ENCODE assay signal across 10 cellular contexts in genomic region chr1:192122668-192123067, GRCh38. TPM values are rescaled to one million over a fixed set of nuclear protein-coding genes. Genes with fewer than 3 reads are reported as not detected.
"Had no signal": no experiment of that assay in that cellular context is flagged by ENCODE, and none has a peak within 500 bp of the region (broad histone marks: within the 10 kb centered on the region; RNA-seq: fewer than 3 reads in every experiment).

No MANE protein-coding gene starts in this region.

- H3K36me3 ChIP-seq: HAP-1 had no signal

- H3K27ac ChIP-seq: GM23248, HL-60 had no signal

- H3K9ac ChIP-seq: GM23248 had no signal

- DNase-seq: GM23248, GOT3, H7, HFFc6, KG1 had no signal

- ATAC-seq: HCT116, HepG2 had no signal

- H3K9me3 ChIP-seq: HAP-1 had no signal

- FAIRE-seq: HepG2 had no signal

- H3K4me3 ChIP-seq: GM23248, HAP-1 had no signal

- H2AFZ ChIP-seq: GM23248 had no signal

RNA-seq across cellular contexts. Expression of gene RGS18, which starts 35.6 kb away (rescaled TPM):
- total RNA-seq: GM23248, H7, HepG2, HFFc6, HT1080 had no signal
- polyA plus RNA-seq: GM23248, HepG2 had no signal
